8 cellular contexts compared by ENCODE assay signal in the genomic region with DNA sequence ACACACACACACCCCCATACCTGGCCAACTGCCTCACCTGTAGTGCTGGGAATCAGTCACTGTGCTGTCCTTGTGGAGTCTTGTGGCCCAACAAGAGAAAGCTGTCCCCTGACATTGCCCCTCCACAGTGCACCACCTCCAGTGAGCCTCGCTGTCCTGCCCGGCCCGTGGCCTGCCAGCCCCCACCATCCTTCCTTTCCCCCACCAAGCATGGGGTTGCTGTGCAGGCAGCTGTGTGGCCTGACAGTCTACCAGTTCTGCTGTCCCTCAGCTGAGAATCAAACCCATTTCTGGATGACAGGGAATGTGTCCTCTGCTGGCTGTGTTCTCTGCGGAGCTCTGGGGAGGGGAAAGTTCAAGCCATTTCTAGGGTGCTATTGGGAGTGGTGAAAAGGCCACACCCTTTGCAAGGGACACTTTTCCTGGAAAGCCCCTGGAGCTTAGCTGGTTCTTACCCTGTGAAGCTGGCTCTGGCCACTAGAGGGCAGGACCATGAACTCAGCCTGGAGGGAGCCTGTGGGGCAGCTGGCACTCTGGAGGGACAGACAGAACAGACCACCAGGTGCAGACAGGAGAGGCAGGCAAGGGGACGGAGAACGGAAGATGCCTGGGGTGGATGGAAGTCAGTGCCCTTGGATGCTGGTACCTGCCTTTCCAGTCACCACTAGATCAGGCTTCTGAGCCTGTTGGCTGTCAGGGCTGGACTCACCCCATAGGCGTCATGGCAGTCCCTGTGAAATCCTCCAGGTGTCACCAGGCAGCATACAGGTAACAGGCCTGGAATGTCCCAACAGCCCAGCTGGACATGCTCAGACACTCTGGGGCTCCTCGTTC.
A peak's percentile ranks its signal among the peaks of the same experiment; 100 is the strongest.
DNase-seq lines count a peak whose midpoint lies in the region; ATAC-seq and TF ChIP-seq lines count a peak whose summit lies in the region.

No MANE protein-coding gene starts in this region.

- no peaks in the 10 kb centered on the region for H3K9me3 Mint-ChIP-seq in nephron progenitor cell

- DNase-seq in AG09319 (ENCODE audit: extremely low read depth, low read depth): no peak
- DNase-seq in activated T-cell treated with anti-CD3 and anti-CD28 coated beads for 4 hours: peak; percentile 46
- peak; percentile 50 for DNase-seq in fibroblast of mammary gland (ENCODE audit: low read depth)
- peak; percentile 76 for DNase-seq in nephron progenitor cell
- DNase-seq in tibial artery: peak in 1 of 2 donors; percentile 35

- no peak overlapping the region for H3K4me3 Mint-ChIP-seq in nephron progenitor cell

- peak; percentile 87 for TF ChIP-seq CTCF in AG09319 (IDR thresholded peaks at IDR 0.05; ENCODE audit: low read depth, low read length)
- peak; percentile 73 for TF ChIP-seq CTCF in OCI-LY3 (IDR thresholded peaks at IDR 0.05; ENCODE audit: low read depth, low read length)
- peak; percentile 75 for TF ChIP-seq CTCF in fibroblast of mammary gland (conservative IDR thresholded peaks at IDR 0.05; ENCODE audit: control insufficient read depth, insufficient read depth, low read depth, low read length)
- TF ChIP-seq CTCF in nephron progenitor cell (IDR thresholded peaks at IDR 0.05): peak; percentile 79
- TF ChIP-seq CTCF in tibial artery (IDR thresholded peaks at IDR 0.05): peak; percentile 38 to 53

- no peaks in the 10 kb centered on the region for H3K27me3 ChIP-seq in OCI-LY3 (ENCODE audit: low read depth, low read length)
- H3K27me3 ChIP-seq in tibial artery: no peaks in the 10 kb centered on the region

- H3K27me3 Mint-ChIP-seq in nephron progenitor cell (ENCODE audit: low read depth, poor library complexity): peaks cover 35% of the 10 kb centered on the region

- H3K9me3 ChIP-seq in OCI-LY3 (ENCODE audit: insufficient read depth, low read length) (no peaks in the 10 kb centered on the region), tibial artery (no peaks in the 10 kb centered on the region)

- no peak overlapping the region for H3K9ac ChIP-seq in OCI-LY3 (ENCODE audit: low read length)

- H2AFZ ChIP-seq in OCI-LY3 (ENCODE audit: low read depth, low read length): peak overlapping the region; percentile 79

- H3K27ac Mint-ChIP-seq in nephron progenitor cell: no peak overlapping the region

- no peaks in the 10 kb centered on the region for H3K36me3 Mint-ChIP-seq in nephron progenitor cell (ENCODE audit: low read depth)

- intact Hi-C loops in tibial artery (cut with DNase I; ENCODE audit: low total_unique reads): no loop called here

- H3K27ac ChIP-seq in OCI-LY3 (ENCODE audit: low read length) (no peak overlapping the region), tibial artery (no peak overlapping the region)

- H3K79me2 ChIP-seq in OCI-LY3 (ENCODE audit: low read length): no peaks in the 10 kb centered on the region

- H3K4me3 ChIP-seq in OCI-LY3 (ENCODE audit: low read length): peak overlapping the region; percentile 51
- no peak overlapping the region for H3K4me3 ChIP-seq in fibroblast of mammary gland (ENCODE audit: control insufficient read depth, low read depth, low read length)
- no peak overlapping the region for H3K4me3 ChIP-seq in tibial artery

- H3K4me1 ChIP-seq in OCI-LY3 (ENCODE audit: low read length): peaks cover 3% of the 10 kb centered on the region; the same call in 1 of the 2 replicates
- no peaks in the 10 kb centered on the region for H3K4me1 ChIP-seq in tibial artery

- ATAC-seq in GM18519 (IDR thresholded peaks at IDR 0.05; ENCODE audit: low FRiP score, unreplicated experiment) (peak; percentile 67), HG03103 (IDR thresholded peaks at IDR 0.05; ENCODE audit: low read depth, unreplicated experiment) (peak; percentile 86)

- H3K4me2 ChIP-seq in OCI-LY3 (ENCODE audit: low read length): peak overlapping the region; percentile 81

- peaks cover 7% of the 10 kb centered on the region for H3K4me1 Mint-ChIP-seq in nephron progenitor cell

- no peaks in the 10 kb centered on the region for H3K36me3 ChIP-seq in OCI-LY3 (replicated peaks; ENCODE audit: low read depth, low read length)
- no peaks in the 10 kb centered on the region for H3K36me3 ChIP-seq in tibial artery

- H4K20me1 ChIP-seq in OCI-LY3 (ENCODE audit: insufficient read depth, low read length): no peaks in the 10 kb centered on the region
